17 cellular contexts compared by ENCODE assay signal in the genomic region with DNA sequence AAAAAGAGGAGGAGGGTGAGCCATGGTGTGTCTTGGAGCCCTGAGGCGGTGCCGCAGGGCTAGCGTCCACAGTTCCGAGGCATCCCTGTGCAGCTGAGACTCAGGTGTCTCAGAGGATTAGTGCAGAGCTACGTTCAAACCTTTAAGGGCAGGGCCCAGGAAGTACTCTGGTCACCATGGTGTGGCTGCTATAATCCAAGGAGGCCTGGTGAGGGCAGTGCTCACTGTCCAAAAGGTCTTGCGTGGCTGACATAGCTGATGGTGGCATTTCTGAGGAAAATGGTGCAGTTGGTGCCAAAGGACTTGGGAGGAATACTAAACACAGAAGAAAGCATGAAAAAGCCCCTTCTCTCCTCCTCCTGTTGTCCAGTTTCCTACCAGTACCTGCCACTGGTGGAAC.
A peak's percentile ranks its signal among the peaks of the same experiment; 100 is the strongest.
DNase-seq lines count a peak whose midpoint lies in the region; ATAC-seq, FAIRE-seq and TF ChIP-seq lines count a peak whose summit lies in the region.
"Had no signal": no experiment of that assay in that cellular context is flagged by ENCODE, and none has a peak within 500 bp of the region (broad histone marks: within the 10 kb centered on the region; RNA-seq: fewer than 3 reads in every experiment).

No MANE protein-coding gene starts in this region.

- DNase-seq in GM06990 (ENCODE audit: extremely low read depth, insufficient read length) (no peak), UCSD-AML1 (lab: John Stamatoyannopoulos, UW; ENCODE audit: unreplicated experiment) (peak; percentile 9), pons (ENCODE audit: low spot score) (no peak), H54 (ENCODE audit: insufficient read length, low spot score) (no peak), prostate gland (ENCODE audit: low spot score) (no peak), left lung (no peak)
- DNase-seq: activated T-cell treated with anti-CD3 and anti-CD28 coated beads for 4 hours; C1 segment of cervical spinal cord; hypothalamus; Kasumi-1; midbrain; NK-92 treated with Interleukin-12 subunit alpha and Interleukin-12 subunit beta, amount 100 ng/mL, for 24 hours; retina; T-helper 9 cell had no signal

- H3K4me3 ChIP-seq in GM06990 (replicated peaks; ENCODE audit: low read depth, low read length) (no peak overlapping the region), prostate gland (no peak overlapping the region), left lung (no peak overlapping the region)

- TF ChIP-seq CTCF in GM06990 (IDR thresholded peaks at IDR 0.05; ENCODE audit: insufficient read depth, low read length, poor library complexity, severe bottlenecking): peak; percentile 30
- TF ChIP-seq CTCF in prostate gland (IDR thresholded peaks at IDR 0.05): no peak
- no peak for TF ChIP-seq CTCF in left lung (IDR thresholded peaks at IDR 0.05)

- no peak for FAIRE-seq in H54 (lab: Jason Lieb, UNC)
- FAIRE-seq: GM12891 had no signal

- TF ChIP-seq POLR2A in H54 (IDR thresholded peaks at IDR 0.05; ENCODE audit: low read depth, low read length) (no peak), prostate gland (IDR thresholded peaks at IDR 0.05) (no peak)

- ATAC-seq in GM19395 (IDR thresholded peaks at IDR 0.05; ENCODE audit: unreplicated experiment) (peak; percentile 77), HG03103 (IDR thresholded peaks at IDR 0.05; ENCODE audit: low read depth, unreplicated experiment) (peak; percentile 63), left lung (no peak)

- 89% methylated on average over 6 of the region's 6 CpGs for WGBS in prostate gland

- H3K36me3 ChIP-seq in GM06990 (ENCODE audit: control insufficient read depth, insufficient read depth, low read length) (no peaks in the 10 kb centered on the region), prostate gland (no peaks in the 10 kb centered on the region), left lung (no peaks in the 10 kb centered on the region)

- H3K27ac ChIP-seq in prostate gland (no peak overlapping the region), left lung (no peak overlapping the region)

- no peaks in the 10 kb centered on the region for H3K9me3 ChIP-seq in prostate gland
- H3K9me3 ChIP-seq in left lung: no peaks in the 10 kb centered on the region

- H3K4me1 ChIP-seq in prostate gland (replicated peaks) (no peaks in the 10 kb centered on the region), left lung (no peaks in the 10 kb centered on the region)

- intact Hi-C loops in prostate gland (cut with DNase I): no loop called here
- intact Hi-C loops in left lung (cut with DNase I): no loop called here

- no peaks in the 10 kb centered on the region for H3K27me3 ChIP-seq in GM06990 (replicated peaks; ENCODE audit: control insufficient read depth, insufficient read depth, low read length)
- H3K27me3 ChIP-seq in prostate gland (replicated peaks; ENCODE audit: insufficient read depth): no peaks in the 10 kb centered on the region
- no peaks in the 10 kb centered on the region for H3K27me3 ChIP-seq in left lung
